1 cellular context compared by ENCODE assay signal in the genomic region with DNA sequence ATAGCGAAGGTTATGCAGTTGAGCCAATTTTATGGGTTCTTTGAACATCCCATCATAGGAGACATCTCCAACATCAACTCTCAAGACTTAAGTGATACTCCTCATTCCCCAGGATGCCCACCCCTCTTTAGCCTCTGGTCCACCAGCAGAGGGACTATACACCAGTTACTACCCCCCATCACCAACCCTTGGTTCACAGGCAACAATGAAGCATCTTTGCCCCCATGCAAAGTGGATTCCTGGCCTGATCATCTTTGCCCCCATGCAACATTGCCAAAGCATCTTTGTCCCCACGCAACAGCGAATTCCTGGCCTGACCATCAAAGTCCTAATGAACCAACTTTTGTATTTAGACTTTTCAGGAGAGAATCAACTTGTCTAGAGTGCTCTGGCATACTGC.
TF ChIP-seq lines count a peak whose summit lies in the region.

No MANE protein-coding gene starts in this region.

TF ChIP-seq in HCT116, 20 proteins besides CTCF, POLR2A, EP300 and RAD21:
- TF ChIP-seq, protein P1, sequence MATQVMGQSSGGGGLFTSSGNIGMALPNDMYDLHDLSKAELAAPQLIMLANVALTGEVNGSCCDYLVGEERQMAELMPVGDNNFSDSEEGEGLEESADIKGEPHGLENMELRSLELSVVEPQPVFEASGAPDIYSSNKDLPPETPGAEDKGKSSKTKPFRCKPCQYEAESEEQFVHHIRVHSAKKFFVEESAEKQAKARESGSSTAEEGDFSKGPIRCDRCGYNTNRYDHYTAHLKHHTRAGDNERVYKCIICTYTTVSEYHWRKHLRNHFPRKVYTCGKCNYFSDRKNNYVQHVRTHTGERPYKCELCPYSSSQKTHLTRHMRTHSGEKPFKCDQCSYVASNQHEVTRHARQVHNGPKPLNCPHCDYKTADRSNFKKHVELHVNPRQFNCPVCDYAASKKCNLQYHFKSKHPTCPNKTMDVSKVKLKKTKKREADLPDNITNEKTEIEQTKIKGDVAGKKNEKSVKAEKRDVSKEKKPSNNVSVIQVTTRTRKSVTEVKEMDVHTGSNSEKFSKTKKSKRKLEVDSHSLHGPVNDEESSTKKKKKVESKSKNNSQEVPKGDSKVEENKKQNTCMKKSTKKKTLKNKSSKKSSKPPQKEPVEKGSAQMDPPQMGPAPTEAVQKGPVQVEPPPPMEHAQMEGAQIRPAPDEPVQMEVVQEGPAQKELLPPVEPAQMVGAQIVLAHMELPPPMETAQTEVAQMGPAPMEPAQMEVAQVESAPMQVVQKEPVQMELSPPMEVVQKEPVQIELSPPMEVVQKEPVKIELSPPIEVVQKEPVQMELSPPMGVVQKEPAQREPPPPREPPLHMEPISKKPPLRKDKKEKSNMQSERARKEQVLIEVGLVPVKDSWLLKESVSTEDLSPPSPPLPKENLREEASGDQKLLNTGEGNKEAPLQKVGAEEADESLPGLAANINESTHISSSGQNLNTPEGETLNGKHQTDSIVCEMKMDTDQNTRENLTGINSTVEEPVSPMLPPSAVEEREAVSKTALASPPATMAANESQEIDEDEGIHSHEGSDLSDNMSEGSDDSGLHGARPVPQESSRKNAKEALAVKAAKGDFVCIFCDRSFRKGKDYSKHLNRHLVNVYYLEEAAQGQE (IDR thresholded peaks at IDR 0.05; ENCODE audit: low read depth), result no peak
- TF ChIP-seq TCF7L2 (IDR thresholded peaks at IDR 0.05; ENCODE audit: borderline replicate concordance, extremely low read depth, insufficient read depth, insufficient read length), result no peak
- no peak for TF ChIP-seq FOSL1 (IDR thresholded peaks at IDR 0.05; ENCODE audit: low read depth)
